Comparison of ENCODE assay signal across 23 cellular contexts in the genomic region with DNA sequence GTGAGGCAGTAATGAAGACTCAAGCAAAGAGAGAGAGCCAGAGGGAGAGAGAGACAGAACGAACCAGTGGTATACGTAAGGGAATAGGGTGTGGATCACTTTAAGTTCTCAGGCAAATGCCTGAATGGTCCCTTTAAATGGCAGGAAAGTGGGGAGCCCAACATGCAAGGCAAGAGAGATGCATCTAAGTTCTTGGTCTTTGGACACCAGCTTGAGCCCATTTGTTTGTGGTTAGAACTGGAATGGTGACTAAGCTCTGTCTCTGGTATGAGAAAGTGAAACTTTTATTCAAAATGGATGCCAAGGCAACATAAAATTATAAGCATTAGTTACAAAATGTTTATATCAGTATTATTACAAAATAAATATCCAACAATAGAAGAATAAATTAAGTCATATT.
"Had no signal": no experiment of that assay in that cellular context is flagged by ENCODE, and none has a peak within 500 bp of the region (broad histone marks: within the 10 kb centered on the region; RNA-seq: fewer than 3 reads in every experiment).

No MANE protein-coding gene starts in this region.

- DNase-seq: activated CD4-positive, alpha-beta memory T cell treated with anti-CD3 and anti-CD28 coated beads, Interleukin-2, amount 10 ng/mL, durations not matched to agents 7 days and 5 days; activated CD4-positive, alpha-beta T cell treated with anti-CD3 and anti-CD28 coated beads for 36 hours; activated CD4-positive, alpha-beta T cell treated with anti-CD3 and anti-CD28 coated beads, Interleukin-2, amount 50 U/mL, for 1 hour; activated CD4-positive, CD25-positive, alpha-beta regulatory T cell; activated gamma-delta T cell; activated naive CD4-positive, alpha-beta T cell treated with anti-CD3 and anti-CD28 coated beads for 36 hours; activated T-cell treated with anti-CD3 and anti-CD28 coated beads for 4 hours; activated T-cell treated with anti-CD3 and anti-CD28 coated beads, Interleukin-2, amount 50 U/mL, for 48 hours; caudate nucleus; NCI-H1048; NCI-H146; NCI-H187 treated with DMSO at 0.1 percent for 48 hours; NCI-H2081 treated with DMSO at 0.1 percent for 48 hours; NCI-H2171 treated with DMSO at 0.1 percent for 48 hours; NCI-H345; NCI-H510A; NCI-H69; PC-9; SIG-M5; T-helper 1 cell had no signal

- H3K4me1 ChIP-seq: breast epithelium had no signal

- H3K27me3 ChIP-seq: breast epithelium had no signal

- H3K36me3 ChIP-seq: breast epithelium had no signal

- H3K4me2 ChIP-seq: PC-9 had no signal

- H3K9me3 ChIP-seq: breast epithelium had no signal

- ATAC-seq: activated CD4-positive, alpha-beta T cell treated with anti-CD3 and anti-CD28 coated beads for 36 hours; activated T-helper 17 cell treated with anti-CD3 and anti-CD28 coated beads, Interleukin-2, amount 50 U/mL, for 72 hours had no signal

- H3K4me3 ChIP-seq: breast epithelium, PC-9 had no signal

- H3K27ac ChIP-seq: breast epithelium, PC-9, VCaP had no signal

- H2AFZ ChIP-seq: PC-9 had no signal
